8 cellular contexts compared by ENCODE assay signal in genomic region chr17:76726231-76726765, GRCh38. TPM values are rescaled to one million over a fixed set of nuclear protein-coding genes. Genes with fewer than 3 reads are reported as not detected.
DNase-seq lines count a peak whose midpoint lies in the region; ATAC-seq and TF ChIP-seq lines count a peak whose summit lies in the region.

Gene JMJD6, minus strand, starts transcription at chr17:76726606. Its CDS starts 131 bp downstream, at chr17:76726475.

- H3K9me3 Mint-ChIP-seq in CD8-positive, alpha-beta memory T cell = no peaks in the 10 kb centered on the region
- no peaks in the 10 kb centered on the region for H3K9me3 Mint-ChIP-seq in endodermal cell

- peaks cover 6% of the 10 kb centered on the region for H3K79me1 ChIP-seq in mesendoderm (ENCODE audit: low read length)

- H3K23ac ChIP-seq in mesendoderm (ENCODE audit: low read length) = peak within 1 kb of the TSS; percentile 57

- peak within 1 kb of the TSS; percentile 96 for H3K56ac ChIP-seq in mesendoderm (ENCODE audit: low read length)

- H3K27me3 Mint-ChIP-seq in CD8-positive, alpha-beta memory T cell = peaks cover 0 to 4% of the 10 kb centered on the region in 2 donors
- H3K27me3 Mint-ChIP-seq in endodermal cell (ENCODE audit: insufficient read depth) = no peaks in the 10 kb centered on the region

- TF ChIP-seq CTCF in endodermal cell (conservative IDR thresholded peaks at IDR 0.05) = no peak

- peaks cover 13 to 77% (median 14%) of the 10 kb centered on the region in 3 donors for H3K36me3 Mint-ChIP-seq in CD8-positive, alpha-beta memory T cell
- H3K36me3 Mint-ChIP-seq in endodermal cell (ENCODE audit: low read depth) = peaks cover 44% of the 10 kb centered on the region

- no peak within 1 kb of the TSS for H2BK15ac ChIP-seq in mesendoderm (replicated peaks; ENCODE audit: low read depth)

- H3K18ac ChIP-seq in mesendoderm (ENCODE audit: low read length) = peak within 1 kb of the TSS; percentile 94

- H3K9me3 ChIP-seq in CD8-positive, alpha-beta memory T cell (ENCODE audit: low read length) = no peaks in the 10 kb centered on the region
- H3K9me3 ChIP-seq in endodermal cell (ENCODE audit: control insufficient read depth, low read length) = no peaks in the 10 kb centered on the region

- peaks cover 15% of the 10 kb centered on the region for H3K79me2 ChIP-seq in mesendoderm (ENCODE audit: control insufficient read depth, insufficient read depth, low read length)

- H2BK5ac ChIP-seq in mesendoderm (ENCODE audit: low read length) = peak within 1 kb of the TSS; percentile 86

- H3K9ac ChIP-seq in endodermal cell (ENCODE audit: extremely low read depth, low read length, poor library complexity, severe bottlenecking) = peak within 1 kb of the TSS; percentile 93
- peak within 1 kb of the TSS; percentile 87 for H3K9ac ChIP-seq in mesendoderm (ENCODE audit: low read length)

- POLR2A ChIA-PET in CD8-positive, alpha-beta memory T cell (lab: Charles Lee) = interaction anchor here (0.8 to 6.0 kb wide), 6 partner anchors 10 to 1210 kb away, joined by 3 to 112 read pairs (median 15); partner anchors contain the start of genes MFSD11, SRSF2 and TSEN54

- peak within 1 kb of the TSS; percentile 54 for H2BK120ac ChIP-seq in mesendoderm (ENCODE audit: low read depth, low read length)

- H3K4me2 ChIP-seq in mesendoderm (ENCODE audit: low read length) = peak within 1 kb of the TSS; percentile 93

- H3K4me1 Mint-ChIP-seq in CD8-positive, alpha-beta memory T cell = peaks cover 46 to 75% (median 59%) of the 10 kb centered on the region in 3 donors
- peaks cover 5% of the 10 kb centered on the region for H3K4me1 Mint-ChIP-seq in endodermal cell

- H2AK5ac ChIP-seq in mesendoderm (ENCODE audit: low read length) = no peak within 1 kb of the TSS

- no peaks in the 10 kb centered on the region for H3K27me3 ChIP-seq in CD8-positive, alpha-beta memory T cell (ENCODE audit: insufficient read depth, low read length, poor library complexity, severe bottlenecking)
- H3K27me3 ChIP-seq in endodermal cell (ENCODE audit: control insufficient read depth, insufficient read depth, low read length, poor library complexity, severe bottlenecking) = no peaks in the 10 kb centered on the region
- H3K27me3 ChIP-seq in mesendoderm (ENCODE audit: insufficient read depth, low read length, poor library complexity) = no peaks in the 10 kb centered on the region

- H3K4me1 ChIP-seq in CD8-positive, alpha-beta memory T cell (ENCODE audit: insufficient read depth, low read length) = peaks cover 48% of the 10 kb centered on the region
- H3K4me1 ChIP-seq in endodermal cell (ENCODE audit: control insufficient read depth, insufficient read depth, low read length) (no peaks in the 10 kb centered on the region), mesendoderm (ENCODE audit: control insufficient read depth, low read depth, low read length) (peaks cover 2% of the 10 kb centered on the region)

- peak; percentile 79 for ATAC-seq in GM19328 (IDR thresholded peaks at IDR 0.05; ENCODE audit: unreplicated experiment)
- ATAC-seq in HG03457 (IDR thresholded peaks at IDR 0.05; ENCODE audit: unreplicated experiment) = peak; percentile 49

- H4K8ac ChIP-seq in mesendoderm (ENCODE audit: low read depth, low read length) = no peak within 1 kb of the TSS

- peak within 1 kb of the TSS; percentile 96 to 100 (median 99) for H3K27ac Mint-ChIP-seq in CD8-positive, alpha-beta memory T cell
- peak within 1 kb of the TSS; percentile 96 for H3K27ac Mint-ChIP-seq in endodermal cell

- peak within 1 kb of the TSS; percentile 90 for H3K4ac ChIP-seq in mesendoderm (ENCODE audit: low read depth, low read length)

- peak within 1 kb of the TSS; percentile 93 for H3K27ac ChIP-seq in CD8-positive, alpha-beta memory T cell (ENCODE audit: low read depth, low read length)
- H3K27ac ChIP-seq in endodermal cell (ENCODE audit: low read depth, low read length) (peak within 1 kb of the TSS; percentile 94), mesendoderm (ENCODE audit: low read depth, low read length) (peak within 1 kb of the TSS; percentile 87)

- 0% methylated on average over 23 to 59 of the region's 59 CpGs for WGBS in endodermal cell (ENCODE audit: insufficient coverage in 1 of 2, insufficient read length in 1 of 2), 2 experiments
- WGBS in mesendoderm (ENCODE audit: extremely low coverage, insufficient coverage, low lambda C conversion rate) = no CpG with 5 or more reads among the region's 59 CpGs

- H3K4me3 Mint-ChIP-seq in CD8-positive, alpha-beta memory T cell = peak within 1 kb of the TSS; percentile 93 to 100 (median 97)
- peak within 1 kb of the TSS; percentile 87 for H3K4me3 Mint-ChIP-seq in endodermal cell

- H3K36me3 ChIP-seq in CD8-positive, alpha-beta memory T cell (ENCODE audit: insufficient read depth, low read length) = peaks cover 37% of the 10 kb centered on the region
- H3K36me3 ChIP-seq in endodermal cell (ENCODE audit: control insufficient read depth, insufficient read depth, low read length) (peaks cover 35% of the 10 kb centered on the region), mesendoderm (ENCODE audit: control insufficient read depth, insufficient read depth, low read length) (peaks cover 7% of the 10 kb centered on the region)

- DNase-seq in CD8-positive, alpha-beta memory T cell = no peak
- DNase-seq in NCI-H510A treated with DMSO at 0.1 percent for 48 hours (lab: John Stamatoyannopoulos, UW) (peak; percentile 97), endodermal cell (peak; percentile 100), mesendoderm (peak; percentile 98)
- DNase-seq in activated CD4-positive, alpha-beta T cell treated with anti-CD3 and anti-CD28 coated beads, Interleukin-2, amount 50 U/mL, for 4 hours = peak; percentile 90 to 92
- DNase-seq in stimulated activated CD8-positive, alpha-beta memory T cell treated with anti-CD3 and anti-CD28 coated beads, Interleukin-15, amount 100 ng/mL, for 4 hours (ENCODE audit: low read depth in 2 of 2) = peak; percentile 88 to 89

- CTCF ChIA-PET in CD8-positive, alpha-beta memory T cell (lab: Charles Lee) = interaction anchor here (1.0 to 5.4 kb wide), 5 partner anchors 10 to 103 kb away, joined by 3 to 52 read pairs (median 4); partner anchors contain the start of genes MFSD11 and SRSF2

- peak within 1 kb of the TSS; percentile 82 for H3K4me3 ChIP-seq in CD8-positive, alpha-beta memory T cell (ENCODE audit: low read length)
- peak within 1 kb of the TSS; percentile 89 for H3K4me3 ChIP-seq in endodermal cell (ENCODE audit: low read length)
- H3K4me3 ChIP-seq in mesendoderm (ENCODE audit: low read length) = peak within 1 kb of the TSS; percentile 94

- H4K5ac ChIP-seq in mesendoderm (ENCODE audit: low read length) = no peak within 1 kb of the TSS

RNA-seq across cellular contexts. Expression of gene JMJD6, which starts in this region (rescaled TPM):
- total RNA-seq in CD8-positive, alpha-beta memory T cell = 10 to 100 TPM; 62.7 to 66.8 TPM
- polyA plus RNA-seq in CD8-positive, alpha-beta memory T cell = 37.1 TPM
- 10 to 100 TPM; 17.0 to 20.3 TPM for total RNA-seq in endodermal cell
- polyA plus RNA-seq in endodermal cell (2013, experiment 1 of 2) = 18.8 TPM
- polyA plus RNA-seq in endodermal cell (2013, experiment 2 of 2) = 16.4 TPM
- polyA plus RNA-seq in mesendoderm (2013, experiment 1 of 2) = 10.8 TPM
- polyA plus RNA-seq in mesendoderm (2013, experiment 2 of 2) = 11.3 TPM

Comparison
In these comparisons a context has a peak if more than half of its experiments do, and no peak if none do; other contexts are left out.
1. DNase-seq: peak in NCI-H510A treated with DMSO at 0.1 percent for 48 hours (single experiment), activated CD4-positive, alpha-beta T cell treated with anti-CD3 and anti-CD28 coated beads, Interleukin-2, amount 50 U/mL, for 4 hours (2 of 2), endodermal cell (single experiment), mesendoderm (single experiment) and stimulated activated CD8-positive, alpha-beta memory T cell treated with anti-CD3 and anti-CD28 coated beads, Interleukin-15, amount 100 ng/mL, for 4 hours (2 of 2); none in CD8-positive, alpha-beta memory T cell (0 of 5).
2. Peak in every context shown above with its lines, with median percentiles within 50 percentile points of each other: H3K27ac ChIP-seq and H3K4me3 ChIP-seq.